ENCODE assay signal across 1 cellular context in the genomic region with DNA sequence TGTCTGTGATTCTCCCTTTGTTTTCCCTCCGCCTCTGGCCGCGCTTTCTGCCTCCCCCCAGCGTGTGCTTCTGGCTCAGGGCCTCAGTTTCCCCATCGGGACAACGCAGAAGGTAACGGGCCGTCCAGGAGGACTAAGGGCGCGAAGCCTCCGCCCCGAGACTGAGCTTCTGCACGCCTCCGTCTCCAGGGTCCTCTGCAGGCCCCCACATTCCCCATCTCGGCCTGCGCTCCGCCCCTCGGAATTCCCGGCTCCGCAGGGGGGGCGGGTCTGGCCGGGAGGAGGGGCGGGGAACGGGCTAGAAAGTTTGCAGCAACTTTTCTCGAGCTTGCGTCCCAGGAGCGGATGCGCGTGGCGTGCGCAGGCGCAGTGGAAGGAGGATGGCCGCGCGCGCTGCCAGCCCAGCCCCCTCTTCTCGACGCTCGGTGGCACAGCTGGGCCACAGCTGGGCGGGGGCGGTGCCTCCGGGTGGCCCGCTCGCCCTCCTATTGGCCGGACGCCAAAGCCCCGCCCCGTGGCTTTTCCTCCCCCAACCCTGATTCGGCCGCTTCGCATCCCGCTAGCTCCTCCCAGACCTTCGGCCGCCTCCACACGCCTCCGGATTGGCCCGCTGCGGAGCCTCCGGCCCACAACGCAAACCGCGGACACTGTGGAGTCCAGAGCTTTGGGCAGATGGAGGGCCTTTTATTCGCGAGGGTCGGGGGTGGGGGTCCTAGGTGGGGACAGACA.
TF ChIP-seq lines count a peak whose summit lies in the region.

A gene (minus strand): TSS at position 199 of the 729 bp plus-strand sequence. CDS start 408 bp downstream, outside the sequence.

TF ChIP-seq in HepG2, 621 proteins besides CTCF, POLR2A, EP300 and RAD21 (continued from another document and continues in another):
- TF ChIP-seq, protein P1, sequence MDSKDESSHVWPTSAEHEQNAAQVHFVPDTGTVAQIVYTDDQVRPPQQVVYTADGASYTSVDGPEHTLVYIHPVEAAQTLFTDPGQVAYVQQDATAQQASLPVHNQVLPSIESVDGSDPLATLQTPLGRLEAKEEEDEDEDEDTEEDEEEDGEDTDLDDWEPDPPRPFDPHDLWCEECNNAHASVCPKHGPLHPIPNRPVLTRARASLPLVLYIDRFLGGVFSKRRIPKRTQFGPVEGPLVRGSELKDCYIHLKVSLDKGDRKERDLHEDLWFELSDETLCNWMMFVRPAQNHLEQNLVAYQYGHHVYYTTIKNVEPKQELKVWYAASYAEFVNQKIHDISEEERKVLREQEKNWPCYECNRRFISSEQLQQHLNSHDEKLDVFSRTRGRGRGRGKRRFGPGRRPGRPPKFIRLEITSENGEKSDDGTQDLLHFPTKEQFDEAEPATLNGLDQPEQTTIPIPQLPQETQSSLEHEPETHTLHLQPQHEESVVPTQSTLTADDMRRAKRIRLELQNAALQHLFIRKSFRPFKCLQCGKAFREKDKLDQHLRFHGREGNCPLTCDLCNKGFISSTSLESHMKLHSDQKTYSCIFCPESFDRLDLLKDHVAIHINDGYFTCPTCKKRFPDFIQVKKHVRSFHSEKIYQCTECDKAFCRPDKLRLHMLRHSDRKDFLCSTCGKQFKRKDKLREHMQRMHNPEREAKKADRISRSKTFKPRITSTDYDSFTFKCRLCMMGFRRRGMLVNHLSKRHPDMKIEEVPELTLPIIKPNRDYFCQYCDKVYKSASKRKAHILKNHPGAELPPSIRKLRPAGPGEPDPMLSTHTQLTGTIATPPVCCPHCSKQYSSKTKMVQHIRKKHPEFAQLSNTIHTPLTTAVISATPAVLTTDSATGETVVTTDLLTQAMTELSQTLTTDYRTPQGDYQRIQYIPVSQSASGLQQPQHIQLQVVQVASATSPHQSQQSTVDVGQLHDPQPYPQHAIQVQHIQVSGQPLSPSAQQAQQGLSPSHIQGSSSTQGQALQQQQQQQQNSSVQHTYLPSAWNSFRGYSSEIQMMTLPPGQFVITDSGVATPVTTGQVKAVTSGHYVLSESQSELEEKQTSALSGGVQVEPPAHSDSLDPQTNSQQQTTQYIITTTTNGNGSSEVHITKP (CRISPR knock-in tag; IDR thresholded peaks at IDR 0.05; ENCODE audit: low read depth): 0 out of 2 replicates have a peak, but pooled peaks have one; percentile 42
- peak; percentile 56; the same call in 1 of the 3 replicates for TF ChIP-seq MXI1 (IDR thresholded peaks at IDR 0.05; ENCODE audit: borderline replicate concordance, low read depth, low read length)
- TF ChIP-seq, protein P2, sequence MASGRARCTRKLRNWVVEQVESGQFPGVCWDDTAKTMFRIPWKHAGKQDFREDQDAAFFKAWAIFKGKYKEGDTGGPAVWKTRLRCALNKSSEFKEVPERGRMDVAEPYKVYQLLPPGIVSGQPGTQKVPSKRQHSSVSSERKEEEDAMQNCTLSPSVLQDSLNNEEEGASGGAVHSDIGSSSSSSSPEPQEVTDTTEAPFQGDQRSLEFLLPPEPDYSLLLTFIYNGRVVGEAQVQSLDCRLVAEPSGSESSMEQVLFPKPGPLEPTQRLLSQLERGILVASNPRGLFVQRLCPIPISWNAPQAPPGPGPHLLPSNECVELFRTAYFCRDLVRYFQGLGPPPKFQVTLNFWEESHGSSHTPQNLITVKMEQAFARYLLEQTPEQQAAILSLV (CRISPR knock-in tag; IDR thresholded peaks at IDR 0.05; ENCODE audit: borderline replicate concordance): no peak
- TF ChIP-seq, protein P3, sequence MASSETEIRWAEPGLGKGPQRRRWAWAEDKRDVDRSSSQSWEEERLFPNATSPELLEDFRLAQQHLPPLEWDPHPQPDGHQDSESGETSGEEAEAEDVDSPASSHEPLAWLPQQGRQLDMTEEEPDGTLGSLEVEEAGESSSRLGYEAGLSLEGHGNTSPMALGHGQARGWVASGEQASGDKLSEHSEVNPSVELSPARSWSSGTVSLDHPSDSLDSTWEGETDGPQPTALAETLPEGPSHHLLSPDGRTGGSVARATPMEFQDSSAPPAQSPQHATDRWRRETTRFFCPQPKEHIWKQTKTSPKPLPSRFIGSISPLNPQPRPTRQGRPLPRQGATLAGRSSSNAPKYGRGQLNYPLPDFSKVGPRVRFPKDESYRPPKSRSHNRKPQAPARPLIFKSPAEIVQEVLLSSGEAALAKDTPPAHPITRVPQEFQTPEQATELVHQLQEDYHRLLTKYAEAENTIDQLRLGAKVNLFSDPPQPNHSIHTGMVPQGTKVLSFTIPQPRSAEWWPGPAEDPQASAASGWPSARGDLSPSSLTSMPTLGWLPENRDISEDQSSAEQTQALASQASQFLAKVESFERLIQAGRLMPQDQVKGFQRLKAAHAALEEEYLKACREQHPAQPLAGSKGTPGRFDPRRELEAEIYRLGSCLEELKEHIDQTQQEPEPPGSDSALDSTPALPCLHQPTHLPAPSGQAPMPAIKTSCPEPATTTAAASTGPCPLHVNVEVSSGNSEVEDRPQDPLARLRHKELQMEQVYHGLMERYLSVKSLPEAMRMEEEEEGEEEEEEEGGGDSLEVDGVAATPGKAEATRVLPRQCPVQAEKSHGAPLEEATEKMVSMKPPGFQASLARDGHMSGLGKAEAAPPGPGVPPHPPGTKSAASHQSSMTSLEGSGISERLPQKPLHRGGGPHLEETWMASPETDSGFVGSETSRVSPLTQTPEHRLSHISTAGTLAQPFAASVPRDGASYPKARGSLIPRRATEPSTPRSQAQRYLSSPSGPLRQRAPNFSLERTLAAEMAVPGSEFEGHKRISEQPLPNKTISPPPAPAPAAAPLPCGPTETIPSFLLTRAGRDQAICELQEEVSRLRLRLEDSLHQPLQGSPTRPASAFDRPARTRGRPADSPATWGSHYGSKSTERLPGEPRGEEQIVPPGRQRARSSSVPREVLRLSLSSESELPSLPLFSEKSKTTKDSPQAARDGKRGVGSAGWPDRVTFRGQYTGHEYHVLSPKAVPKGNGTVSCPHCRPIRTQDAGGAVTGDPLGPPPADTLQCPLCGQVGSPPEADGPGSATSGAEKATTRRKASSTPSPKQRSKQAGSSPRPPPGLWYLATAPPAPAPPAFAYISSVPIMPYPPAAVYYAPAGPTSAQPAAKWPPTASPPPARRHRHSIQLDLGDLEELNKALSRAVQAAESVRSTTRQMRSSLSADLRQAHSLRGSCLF (CRISPR knock-in tag; IDR thresholded peaks at IDR 0.05; ENCODE audit: borderline replicate concordance): no peak
- 0 out of 2 replicates have a peak, but pooled peaks have one; percentile 26 for TF ChIP-seq SIX1 (CRISPR knock-in tag; IDR thresholded peaks at IDR 0.05; ENCODE audit: borderline replicate concordance)
- TF ChIP-seq, protein P4, sequence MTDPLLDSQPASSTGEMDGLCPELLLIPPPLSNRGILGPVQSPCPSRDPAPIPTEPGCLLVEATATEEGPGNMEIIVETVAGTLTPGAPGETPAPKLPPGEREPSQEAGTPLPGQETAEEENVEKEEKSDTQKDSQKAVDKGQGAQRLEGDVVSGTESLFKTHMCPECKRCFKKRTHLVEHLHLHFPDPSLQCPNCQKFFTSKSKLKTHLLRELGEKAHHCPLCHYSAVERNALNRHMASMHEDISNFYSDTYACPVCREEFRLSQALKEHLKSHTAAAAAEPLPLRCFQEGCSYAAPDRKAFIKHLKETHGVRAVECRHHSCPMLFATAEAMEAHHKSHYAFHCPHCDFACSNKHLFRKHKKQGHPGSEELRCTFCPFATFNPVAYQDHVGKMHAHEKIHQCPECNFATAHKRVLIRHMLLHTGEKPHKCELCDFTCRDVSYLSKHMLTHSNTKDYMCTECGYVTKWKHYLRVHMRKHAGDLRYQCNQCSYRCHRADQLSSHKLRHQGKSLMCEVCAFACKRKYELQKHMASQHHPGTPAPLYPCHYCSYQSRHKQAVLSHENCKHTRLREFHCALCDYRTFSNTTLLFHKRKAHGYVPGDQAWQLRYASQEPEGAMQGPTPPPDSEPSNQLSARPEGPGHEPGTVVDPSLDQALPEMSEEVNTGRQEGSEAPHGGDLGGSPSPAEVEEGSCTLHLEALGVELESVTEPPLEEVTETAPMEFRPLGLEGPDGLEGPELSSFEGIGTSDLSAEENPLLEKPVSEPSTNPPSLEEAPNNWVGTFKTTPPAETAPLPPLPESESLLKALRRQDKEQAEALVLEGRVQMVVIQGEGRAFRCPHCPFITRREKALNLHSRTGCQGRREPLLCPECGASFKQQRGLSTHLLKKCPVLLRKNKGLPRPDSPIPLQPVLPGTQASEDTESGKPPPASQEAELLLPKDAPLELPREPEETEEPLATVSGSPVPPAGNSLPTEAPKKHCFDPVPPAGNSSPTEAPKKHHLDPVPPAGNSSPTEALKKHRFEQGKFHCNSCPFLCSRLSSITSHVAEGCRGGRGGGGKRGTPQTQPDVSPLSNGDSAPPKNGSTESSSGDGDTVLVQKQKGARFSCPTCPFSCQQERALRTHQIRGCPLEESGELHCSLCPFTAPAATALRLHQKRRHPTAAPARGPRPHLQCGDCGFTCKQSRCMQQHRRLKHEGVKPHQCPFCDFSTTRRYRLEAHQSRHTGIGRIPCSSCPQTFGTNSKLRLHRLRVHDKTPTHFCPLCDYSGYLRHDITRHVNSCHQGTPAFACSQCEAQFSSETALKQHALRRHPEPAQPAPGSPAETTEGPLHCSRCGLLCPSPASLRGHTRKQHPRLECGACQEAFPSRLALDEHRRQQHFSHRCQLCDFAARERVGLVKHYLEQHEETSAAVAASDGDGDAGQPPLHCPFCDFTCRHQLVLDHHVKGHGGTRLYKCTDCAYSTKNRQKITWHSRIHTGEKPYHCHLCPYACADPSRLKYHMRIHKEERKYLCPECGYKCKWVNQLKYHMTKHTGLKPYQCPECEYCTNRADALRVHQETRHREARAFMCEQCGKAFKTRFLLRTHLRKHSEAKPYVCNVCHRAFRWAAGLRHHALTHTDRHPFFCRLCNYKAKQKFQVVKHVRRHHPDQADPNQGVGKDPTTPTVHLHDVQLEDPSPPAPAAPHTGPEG (CRISPR knock-in tag; IDR thresholded peaks at IDR 0.05): 0 out of 2 replicates have a peak, but pooled peaks have one; percentile 71
- no peak for TF ChIP-seq TP53 (CRISPR knock-in tag; conservative IDR thresholded peaks at IDR 0.05)
- TF ChIP-seq ZNF510 (CRISPR knock-in tag; IDR thresholded peaks at IDR 0.05; ENCODE audit: low read depth): no peak
- TF ChIP-seq, protein P5, sequence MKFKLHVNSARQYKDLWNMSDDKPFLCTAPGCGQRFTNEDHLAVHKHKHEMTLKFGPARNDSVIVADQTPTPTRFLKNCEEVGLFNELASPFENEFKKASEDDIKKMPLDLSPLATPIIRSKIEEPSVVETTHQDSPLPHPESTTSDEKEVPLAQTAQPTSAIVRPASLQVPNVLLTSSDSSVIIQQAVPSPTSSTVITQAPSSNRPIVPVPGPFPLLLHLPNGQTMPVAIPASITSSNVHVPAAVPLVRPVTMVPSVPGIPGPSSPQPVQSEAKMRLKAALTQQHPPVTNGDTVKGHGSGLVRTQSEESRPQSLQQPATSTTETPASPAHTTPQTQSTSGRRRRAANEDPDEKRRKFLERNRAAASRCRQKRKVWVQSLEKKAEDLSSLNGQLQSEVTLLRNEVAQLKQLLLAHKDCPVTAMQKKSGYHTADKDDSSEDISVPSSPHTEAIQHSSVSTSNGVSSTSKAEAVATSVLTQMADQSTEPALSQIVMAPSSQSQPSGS (CRISPR knock-in tag; IDR thresholded peaks at IDR 0.05): no peak; the same call in none of the 2 replicates
- no peak; the same call in 1 of the 2 replicates for TF ChIP-seq ZNF335 (CRISPR knock-in tag; IDR thresholded peaks at IDR 0.05)
- peak; percentile 48; the same call in 1 of the 2 replicates for TF ChIP-seq ZNF160 (CRISPR knock-in tag; IDR thresholded peaks at IDR 0.05)
- no peak for TF ChIP-seq FOXA1 (IDR thresholded peaks at IDR 0.05)
- no peak; the same call in 1 of the 2 replicates for TF ChIP-seq FOXA1 (CRISPR knock-in tag; IDR thresholded peaks at IDR 0.05)
- no peak for TF ChIP-seq TCF7L2 (IDR thresholded peaks at IDR 0.05; ENCODE audit: low read depth, low read length)
- TF ChIP-seq SAP130 (CRISPR knock-in tag; IDR thresholded peaks at IDR 0.05; ENCODE audit: low read depth): peak; percentile 88
- TF ChIP-seq, protein P6, sequence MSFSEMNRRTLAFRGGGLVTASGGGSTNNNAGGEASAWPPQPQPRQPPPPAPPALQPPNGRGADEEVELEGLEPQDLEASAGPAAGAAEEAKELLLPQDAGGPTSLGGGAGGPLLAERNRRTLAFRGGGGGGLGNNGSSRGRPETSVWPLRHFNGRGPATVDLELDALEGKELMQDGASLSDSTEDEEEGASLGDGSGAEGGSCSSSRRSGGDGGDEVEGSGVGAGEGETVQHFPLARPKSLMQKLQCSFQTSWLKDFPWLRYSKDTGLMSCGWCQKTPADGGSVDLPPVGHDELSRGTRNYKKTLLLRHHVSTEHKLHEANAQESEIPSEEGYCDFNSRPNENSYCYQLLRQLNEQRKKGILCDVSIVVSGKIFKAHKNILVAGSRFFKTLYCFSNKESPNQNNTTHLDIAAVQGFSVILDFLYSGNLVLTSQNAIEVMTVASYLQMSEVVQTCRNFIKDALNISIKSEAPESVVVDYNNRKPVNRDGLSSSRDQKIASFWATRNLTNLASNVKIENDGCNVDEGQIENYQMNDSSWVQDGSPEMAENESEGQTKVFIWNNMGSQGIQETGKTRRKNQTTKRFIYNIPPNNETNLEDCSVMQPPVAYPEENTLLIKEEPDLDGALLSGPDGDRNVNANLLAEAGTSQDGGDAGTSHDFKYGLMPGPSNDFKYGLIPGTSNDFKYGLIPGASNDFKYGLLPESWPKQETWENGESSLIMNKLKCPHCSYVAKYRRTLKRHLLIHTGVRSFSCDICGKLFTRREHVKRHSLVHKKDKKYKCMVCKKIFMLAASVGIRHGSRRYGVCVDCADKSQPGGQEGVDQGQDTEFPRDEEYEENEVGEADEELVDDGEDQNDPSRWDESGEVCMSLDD (CRISPR knock-in tag; IDR thresholded peaks at IDR 0.05; ENCODE audit: borderline replicate concordance): peak; percentile 88
- no peak for TF ChIP-seq MEF2D (CRISPR knock-in tag; IDR thresholded peaks at IDR 0.05)
- no peak for TF ChIP-seq NFIB (CRISPR knock-in tag; IDR thresholded peaks at IDR 0.05; ENCODE audit: borderline replicate concordance)
- TF ChIP-seq MAF1 (CRISPR knock-in tag; IDR thresholded peaks at IDR 0.05; ENCODE audit: borderline replicate concordance): 0 out of 2 replicates have a peak, but pooled peaks have one; percentile 63
- TF ChIP-seq, protein P7, sequence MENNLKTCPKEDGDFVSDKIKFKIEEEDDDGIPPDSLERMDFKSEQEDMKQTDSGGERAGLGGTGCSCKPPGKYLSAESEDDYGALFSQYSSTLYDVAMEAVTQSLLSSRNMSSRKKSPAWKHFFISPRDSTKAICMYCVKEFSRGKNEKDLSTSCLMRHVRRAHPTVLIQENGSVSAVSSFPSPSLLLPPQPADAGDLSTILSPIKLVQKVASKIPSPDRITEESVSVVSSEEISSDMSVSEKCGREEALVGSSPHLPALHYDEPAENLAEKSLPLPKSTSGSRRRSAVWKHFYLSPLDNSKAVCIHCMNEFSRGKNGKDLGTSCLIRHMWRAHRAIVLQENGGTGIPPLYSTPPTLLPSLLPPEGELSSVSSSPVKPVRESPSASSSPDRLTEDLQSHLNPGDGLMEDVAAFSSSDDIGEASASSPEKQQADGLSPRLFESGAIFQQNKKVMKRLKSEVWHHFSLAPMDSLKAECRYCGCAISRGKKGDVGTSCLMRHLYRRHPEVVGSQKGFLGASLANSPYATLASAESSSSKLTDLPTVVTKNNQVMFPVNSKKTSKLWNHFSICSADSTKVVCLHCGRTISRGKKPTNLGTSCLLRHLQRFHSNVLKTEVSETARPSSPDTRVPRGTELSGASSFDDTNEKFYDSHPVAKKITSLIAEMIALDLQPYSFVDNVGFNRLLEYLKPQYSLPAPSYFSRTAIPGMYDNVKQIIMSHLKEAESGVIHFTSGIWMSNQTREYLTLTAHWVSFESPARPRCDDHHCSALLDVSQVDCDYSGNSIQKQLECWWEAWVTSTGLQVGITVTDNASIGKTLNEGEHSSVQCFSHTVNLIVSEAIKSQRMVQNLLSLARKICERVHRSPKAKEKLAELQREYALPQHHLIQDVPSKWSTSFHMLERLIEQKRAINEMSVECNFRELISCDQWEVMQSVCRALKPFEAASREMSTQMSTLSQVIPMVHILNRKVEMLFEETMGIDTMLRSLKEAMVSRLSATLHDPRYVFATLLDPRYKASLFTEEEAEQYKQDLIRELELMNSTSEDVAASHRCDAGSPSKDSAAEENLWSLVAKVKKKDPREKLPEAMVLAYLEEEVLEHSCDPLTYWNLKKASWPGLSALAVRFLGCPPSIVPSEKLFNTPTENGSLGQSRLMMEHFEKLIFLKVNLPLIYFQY (CRISPR knock-in tag; IDR thresholded peaks at IDR 0.05; ENCODE audit: borderline replicate concordance): no peak; the same call in 1 of the 2 replicates
